ENCODE assay signal across 1 cellular context in genomic region chr5:56215019-56215830, GRCh38.
TF ChIP-seq lines count a peak whose summit lies in the region.

No MANE protein-coding gene starts in this region.

TF ChIP-seq in HepG2, 621 proteins besides CTCF, POLR2A, EP300 and RAD21 (continued from another document and continues in another):
- 0 out of 4 replicates have a peak, but pooled peaks of 1 of the 2 experiments have one; percentile 7 for TF ChIP-seq HMGXB4 (CRISPR knock-in tag; IDR thresholded peaks at IDR 0.05; ENCODE audit: borderline replicate concordance in 1 of 2, low read depth in 1 of 2)
- TF ChIP-seq SNAI1 (CRISPR knock-in tag; IDR thresholded peaks at IDR 0.05; ENCODE audit: borderline replicate concordance) = no peak
- TF ChIP-seq ZNF616 (CRISPR knock-in tag; IDR thresholded peaks at IDR 0.05; ENCODE audit: low read depth) = no peak
- no peak for TF ChIP-seq ZNF432 (CRISPR knock-in tag; IDR thresholded peaks at IDR 0.05; ENCODE audit: borderline replicate concordance)
- TF ChIP-seq ATRX (CRISPR knock-in tag; IDR thresholded peaks at IDR 0.05; ENCODE audit: borderline replicate concordance) = no peak
- TF ChIP-seq NCOA2 (CRISPR knock-in tag; IDR thresholded peaks at IDR 0.05) = peak; percentile 80
- no peak for TF ChIP-seq ZNF10 (CRISPR knock-in tag; IDR thresholded peaks at IDR 0.05; ENCODE audit: borderline replicate concordance, low read depth)
- TF ChIP-seq ZNF800 (CRISPR knock-in tag; IDR thresholded peaks at IDR 0.05) = no peak
- TF ChIP-seq ZNF580 (CRISPR knock-in tag; IDR thresholded peaks at IDR 0.05; ENCODE audit: borderline replicate concordance, low read depth) = 0 out of 2 replicates have a peak, but pooled peaks have one; percentile 31
- TF ChIP-seq ZNF766 (CRISPR knock-in tag; IDR thresholded peaks at IDR 0.05; ENCODE audit: borderline replicate concordance) = no peak
- no peak for TF ChIP-seq ZNF225 (CRISPR knock-in tag; IDR thresholded peaks at IDR 0.05)
- TF ChIP-seq EHMT2 (IDR thresholded peaks at IDR 0.05; ENCODE audit: borderline replicate concordance, low read depth, low read length) = 0 out of 2 replicates have a peak, but pooled peaks have one; percentile 34
- TF ChIP-seq SSRP1 (CRISPR knock-in tag; IDR thresholded peaks at IDR 0.05) = no peak
- no peak for TF ChIP-seq ZNF589 (CRISPR knock-in tag; conservative IDR thresholded peaks at IDR 0.05)
- TF ChIP-seq FOXO4 (CRISPR knock-in tag; conservative IDR thresholded peaks at IDR 0.05) = no peak
- peak; percentile 28; the same call in 1 of the 2 replicates for TF ChIP-seq PHF8 (CRISPR knock-in tag; IDR thresholded peaks at IDR 0.05)
- TF ChIP-seq ELK4 (CRISPR knock-in tag; IDR thresholded peaks at IDR 0.05; ENCODE audit: borderline replicate concordance) = no peak
- TF ChIP-seq PCBP2 (optimal IDR thresholded peaks at IDR 0.05; ENCODE audit: low read depth, low read length, poor library complexity, severe bottlenecking) = no peak
- no peak for TF ChIP-seq KLF16 (CRISPR knock-in tag; IDR thresholded peaks at IDR 0.05)
- peak; percentile 89 for TF ChIP-seq FOXP4 (CRISPR knock-in tag; IDR thresholded peaks at IDR 0.05)
- 0 out of 2 replicates have a peak, but pooled peaks have one; percentile 38 for TF ChIP-seq YEATS2 (CRISPR knock-in tag; IDR thresholded peaks at IDR 0.05; ENCODE audit: borderline replicate concordance)
- no peak for TF ChIP-seq ZKSCAN5 (CRISPR knock-in tag; IDR thresholded peaks at IDR 0.05)
- TF ChIP-seq TBX2 (CRISPR knock-in tag; IDR thresholded peaks at IDR 0.05; ENCODE audit: borderline replicate concordance) = no peak
- TF ChIP-seq ARNTL (CRISPR knock-in tag; IDR thresholded peaks at IDR 0.05) = no peak
- 0 out of 2 replicates have a peak, but pooled peaks have one; percentile 73 for TF ChIP-seq ZNF264 (CRISPR knock-in tag; IDR thresholded peaks at IDR 0.05)
- TF ChIP-seq ZNF281 (CRISPR knock-in tag; IDR thresholded peaks at IDR 0.05; ENCODE audit: borderline replicate concordance) = no peak
- TF ChIP-seq CBFB (CRISPR knock-in tag; IDR thresholded peaks at IDR 0.05) = peak; percentile 37; the same call in 1 of the 2 replicates
- TF ChIP-seq NKX3-1 (CRISPR knock-in tag; IDR thresholded peaks at IDR 0.05) = no peak
- TF ChIP-seq ZFP91 (CRISPR knock-in tag; IDR thresholded peaks at IDR 0.05; ENCODE audit: borderline replicate concordance) = 0 out of 2 replicates have a peak, but pooled peaks have one; percentile 35
- TF ChIP-seq ETS1 (CRISPR knock-in tag; IDR thresholded peaks at IDR 0.05) = no peak
- no peak for TF ChIP-seq DMAP1 (CRISPR knock-in tag; IDR thresholded peaks at IDR 0.05)
- TF ChIP-seq UBTF (CRISPR knock-in tag; IDR thresholded peaks at IDR 0.05) = peak; percentile 39; the same call in 1 of the 2 replicates
- no peak for TF ChIP-seq ZNF550 (CRISPR knock-in tag; IDR thresholded peaks at IDR 0.05; ENCODE audit: borderline replicate concordance)
- TF ChIP-seq LBX2 (CRISPR knock-in tag; IDR thresholded peaks at IDR 0.05; ENCODE audit: borderline replicate concordance) = no peak
- TF ChIP-seq THRA (CRISPR knock-in tag; IDR thresholded peaks at IDR 0.05; ENCODE audit: borderline replicate concordance) = peak; percentile 15; the same call in 1 of the 2 replicates
- TF ChIP-seq FOSL1 (CRISPR knock-in tag; IDR thresholded peaks at IDR 0.05; ENCODE audit: borderline replicate concordance) = 0 out of 2 replicates have a peak, but pooled peaks have one; percentile 34
